ENCODE assay signal across 22 cellular contexts in genomic region chr2:40564174-40564573, GRCh38.
"Had no signal": no experiment of that assay in that cellular context is flagged by ENCODE, and none has a peak within 500 bp of the region (broad histone marks: within the 10 kb centered on the region; RNA-seq: fewer than 3 reads in every experiment).

No MANE protein-coding gene starts in this region.

- H3K4me3 ChIP-seq: ascending aorta, body of pancreas had no signal

- DNase-seq: activated B cell treated with CpG ODN at 0.5 μM for 24 hours; activated CD4-positive, alpha-beta T cell treated with anti-CD3 and anti-CD28 coated beads for 1 hour; activated CD4-positive, alpha-beta T cell treated with anti-CD3 and anti-CD28 coated beads, Interleukin-2, amount 10 ng/mL, durations not matched to agents 24 days and 14 days; activated CD4-positive, alpha-beta T cell treated with anti-CD3 and anti-CD28 coated beads, Interleukin-2, amount 50 U/mL, for 48 hours; activated CD8-positive, alpha-beta memory T cell treated with anti-CD3 and anti-CD28 coated beads, Interleukin-2, amount 10 ng/mL, durations not matched to agents 7 days and 5 days; activated effector memory CD4-positive, alpha-beta T cell treated with Interleukin-2 at 50 U/mL for 16 hours; activated naive CD4-positive, alpha-beta T cell; activated T-cell treated with anti-CD3 and anti-CD28 coated beads, Interleukin-2, amount 50 U/mL, for 24 hours; body of pancreas; central memory CD4-positive, alpha-beta T cell; Kasumi-1; KBM-7; NCI-H1105; NCI-H1436 treated with DMSO at 0.1 percent for 48 hours; NCI-H187; NCI-H2081; NCI-H446; NCI-H524; SHP77; T-helper 17 cell; T-helper 9 cell had no signal

- H3K4me1 ChIP-seq: ascending aorta, body of pancreas had no signal

- H3K27ac ChIP-seq: ascending aorta, body of pancreas had no signal

- H3K36me3 ChIP-seq: ascending aorta had no signal

- H3K27me3 ChIP-seq: ascending aorta, body of pancreas had no signal

- ATAC-seq: activated CD8-positive, alpha-beta memory T cell treated with anti-CD3 and anti-CD28 coated beads, Interleukin-2, amount 10 ng/mL, durations not matched to agents 7 days and 5 days; body of pancreas; T-helper 17 cell had no signal

- H3K9me3 ChIP-seq: ascending aorta, body of pancreas had no signal
